In the genomic region with DNA sequence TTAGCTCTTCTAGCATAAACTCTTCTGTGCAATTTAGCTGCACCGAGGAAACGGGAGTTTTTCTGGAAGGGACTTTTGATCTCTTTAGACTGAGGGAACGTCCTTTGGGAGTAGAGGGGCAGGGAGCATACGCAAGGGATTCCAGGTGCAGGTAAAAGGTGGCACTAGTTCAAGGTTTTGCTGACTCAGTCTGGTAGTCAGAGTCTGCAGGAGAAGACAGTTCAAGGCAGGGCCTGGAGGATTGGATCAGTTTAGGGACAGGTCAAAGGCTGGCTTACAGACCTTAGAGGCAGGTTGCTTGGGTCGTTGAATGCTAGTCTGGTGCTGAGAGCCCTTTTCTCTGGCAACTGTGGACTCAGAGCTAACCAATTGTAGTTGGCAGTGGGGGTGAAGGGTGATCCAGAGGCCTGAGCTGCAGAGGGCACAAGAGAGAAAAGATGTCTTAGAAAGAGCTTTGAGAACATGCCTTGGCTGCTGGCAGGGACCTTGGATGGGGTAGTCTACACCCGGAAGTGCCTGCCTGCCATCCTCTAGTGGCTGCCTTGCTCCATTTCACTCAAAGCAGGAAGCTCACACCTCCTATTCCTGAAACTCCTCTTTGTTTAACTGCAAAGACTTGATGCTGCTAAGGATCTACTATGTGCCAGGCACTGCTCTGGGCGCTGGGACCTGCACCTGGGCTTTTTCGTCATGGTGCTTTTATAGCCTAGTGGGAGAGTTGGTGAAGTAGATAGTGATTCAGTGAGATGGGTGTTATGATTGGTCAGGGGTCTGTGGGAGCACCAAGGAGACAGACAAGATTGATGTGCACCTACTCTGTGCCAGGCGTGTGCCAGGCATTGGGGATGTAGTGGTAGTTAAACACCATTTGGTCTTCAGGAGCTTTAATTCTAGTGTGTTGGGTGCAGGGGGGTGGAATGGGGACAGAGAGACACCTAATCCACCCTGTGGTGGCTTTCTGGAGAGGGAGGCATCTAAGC, we compare ENCODE assay signal across 9 cellular contexts.
DNase-seq lines count a peak whose midpoint lies in the region; ATAC-seq and TF ChIP-seq lines count a peak whose summit lies in the region.
"Had no signal": no experiment of that assay in that cellular context is flagged by ENCODE, and none has a peak within 500 bp of the region (broad histone marks: within the 10 kb centered on the region; RNA-seq: fewer than 3 reads in every experiment).

No MANE protein-coding gene starts in this region.

- H3K36me3 ChIP-seq in tibial artery: no peaks in the 10 kb centered on the region

- no peaks in the 10 kb centered on the region for H3K9me3 ChIP-seq in tibial artery

- H3K27ac ChIP-seq in tibial artery: no peak overlapping the region

- TF ChIP-seq CTCF in foreskin fibroblast (IDR thresholded peaks at IDR 0.05; ENCODE audit: low read depth, low read length): no peak
- TF ChIP-seq CTCF in tibial artery (IDR thresholded peaks at IDR 0.05): no peak

- peak overlapping the region; percentile 82 to 96 for H3K4me3 ChIP-seq in foreskin fibroblast (ENCODE audit: low read depth in 1 of 2, low read length in 2 of 2)
- peak overlapping the region; percentile 67 to 92 for H3K4me3 ChIP-seq in tibial artery

- H3K4me1 ChIP-seq in tibial artery: peaks cover 0 to 37% (median 23%) of the 10 kb centered on the region in 4 donors

- intact Hi-C loops in tibial artery (cut with DNase I; ENCODE audit: low total_unique reads): no loop called here

- ATAC-seq in HG03135 (IDR thresholded peaks at IDR 0.05; ENCODE audit: unreplicated experiment): no peak

- H3K27me3 ChIP-seq in tibial artery: no peaks in the 10 kb centered on the region

- peak; percentile 26 for DNase-seq in activated T-cell treated with anti-CD3 and anti-CD28 coated beads, Interleukin-2, amount 50 U/mL, for 1 hour
- no peak for DNase-seq in activated T-cell treated with anti-CD3 and anti-CD28 coated beads for 4 hours
- peak; percentile 51 for DNase-seq in UCSD-AML1 (lab: John Stamatoyannopoulos, UW; ENCODE audit: unreplicated experiment)
- DNase-seq in foreskin fibroblast: no peak
- DNase-seq in tibial artery: no peak
- DNase-seq in NCI-H446 (lab: John Stamatoyannopoulos, UW): no peak
- DNase-seq in KG1 (lab: John Stamatoyannopoulos, UW): no peak
- DNase-seq: NCI-H226 had no signal

Comparison
In these comparisons a context has a peak if more than half of its experiments do, and no peak if none do; other contexts are left out.
1. DNase-seq: peak in activated T-cell treated with anti-CD3 and anti-CD28 coated beads, Interleukin-2, amount 50 U/mL, for 1 hour (single experiment) and UCSD-AML1 (single experiment); none in activated T-cell treated with anti-CD3 and anti-CD28 coated beads for 4 hours (single experiment), foreskin fibroblast (0 of 2), tibial artery (0 of 2), NCI-H446 (0 of 2) and KG1 (single experiment).